ENCODE assay signal across 27 cellular contexts in genomic region chr19:33420821-33421220, GRCh38. TPM values are rescaled to one million over a fixed set of nuclear protein-coding genes. Genes with fewer than 3 reads are reported as not detected.
DNase-seq lines count a peak whose midpoint lies in the region; ATAC-seq, FAIRE-seq and TF ChIP-seq lines count a peak whose summit lies in the region.
"Had no signal": no experiment of that assay in that cellular context is flagged by ENCODE, and none has a peak within 500 bp of the region (broad histone marks: within the 10 kb centered on the region; RNA-seq: fewer than 3 reads in every experiment).

No MANE protein-coding gene starts in this region.

- H2BK15ac ChIP-seq in mesenchymal stem cell (ENCODE audit: low read depth, poor library complexity, severe bottlenecking), result no peak overlapping the region

- H3K23ac ChIP-seq in mesenchymal stem cell (ENCODE audit: low read length in 2 of 2), result no peak overlapping the region

- H3K79me1 ChIP-seq in mesenchymal stem cell (replicated peaks; ENCODE audit: low read length, poor library complexity, severe bottlenecking), result no peaks in the 10 kb centered on the region

- no peak overlapping the region for H2BK12ac ChIP-seq in mesenchymal stem cell (ENCODE audit: low read length in 2 of 2)

- POLR2A ChIA-PET in HepG2 (lab: Yijun Ruan, JAX), result interaction anchor here (1.1 kb wide), 1 partner anchor 118 kb away, joined by 3 read pairs; the partner anchor contains the start of gene CEBPA
- POLR2A ChIA-PET in A673 (lab: Charles Lee; ENCODE audit: low non-redundant PET), result no interaction called here
- POLR2A ChIA-PET in activated CD4-positive, alpha-beta T cell treated with anti-CD3 and anti-CD28 coated beads, Interleukin-2, amount 10 ng/mL, durations not matched to agents 7 days and 5 days (lab: Charles Lee), result no interaction called here

- TF ChIP-seq RAD21 in HepG2 (CRISPR knock-in tag; IDR thresholded peaks at IDR 0.05), result no peak

- no peak for TF ChIP-seq POLR2A in HepG2 (IDR thresholded peaks at IDR 0.05; ENCODE audit: insufficient read depth in 1 of 2, low read depth in 2 of 2, low read length in 2 of 2)

- H3K4me1 ChIP-seq in GM23338 (ENCODE audit: insufficient read depth) (no peaks in the 10 kb centered on the region; the same call in 1 of the 2 replicates), HepG2 (ENCODE audit: insufficient read depth, low read length) (peaks cover 16% of the 10 kb centered on the region), mesenchymal stem cell (ENCODE audit: control insufficient read depth, insufficient read depth, low read depth, low read length) (peaks cover 12% of the 10 kb centered on the region), A673 (ENCODE audit: insufficient read depth, low read length, poor library complexity, severe bottlenecking) (no peaks in the 10 kb centered on the region)

- H3K4me3 ChIP-seq in GM23338, result no peak overlapping the region
- no peak overlapping the region for H3K4me3 ChIP-seq in HepG2 (replicated peaks in 1 of 3; ENCODE audit: insufficient read depth in 1 of 3, low read depth in 2 of 3, low read length in 3 of 3)
- H3K4me3 ChIP-seq in mesenchymal stem cell (ENCODE audit: insufficient read depth in 1 of 2, low read depth in 1 of 2, low read length in 2 of 2), result no peak overlapping the region
- no peak overlapping the region for H3K4me3 ChIP-seq in A673 (ENCODE audit: low read depth, low read length, poor library complexity, severe bottlenecking)
- H3K4me3 ChIP-seq: BLaER1 treated with 17β-estradiol and CSF1 and Interleukin-3, amounts not matched to agents 10 nM and 100 nM; GM12878 had no signal

- no peak overlapping the region for H2BK120ac ChIP-seq in mesenchymal stem cell (ENCODE audit: low read depth, low read length)

- no peak for FAIRE-seq in HepG2 (lab: Jason Lieb, UNC)
- FAIRE-seq: A204.1, D721Med, GM12878, GM12892, GM18507 had no signal

- no peak overlapping the region for H4K8ac ChIP-seq in mesenchymal stem cell (ENCODE audit: low read length)

- TF ChIP-seq EP300 in HepG2 (IDR thresholded peaks at IDR 0.05; ENCODE audit: low read depth in 2 of 2, low read length in 2 of 2) (no peak), HepG2 (CRISPR knock-in tag; IDR thresholded peaks at IDR 0.05; ENCODE audit: borderline replicate concordance) (no peak)

- TF ChIP-seq CTCF in GM23338 (conservative IDR thresholded peaks at IDR 0.05; ENCODE audit: low read depth in 2 of 2), result no peak
- no peak for TF ChIP-seq CTCF in chondrocyte (IDR thresholded peaks at IDR 0.05)
- no peak for TF ChIP-seq CTCF in HepG2 (CRISPR knock-in tag; IDR thresholded peaks at IDR 0.05)
- no peak for TF ChIP-seq CTCF in A673 (conservative IDR thresholded peaks at IDR 0.05; ENCODE audit: low read depth, low read length)

- CTCF ChIA-PET in HepG2 (lab: Yijun Ruan, JAX; ENCODE audit: low intra/inter-chr PET ratio, low total read pairs) (no interaction called here), A673 (lab: Charles Lee) (no interaction called here)
- CTCF ChIA-PET in activated CD4-positive, alpha-beta T cell treated with anti-CD3 and anti-CD28 coated beads, Interleukin-2, amount 10 ng/mL, durations not matched to agents 7 days and 5 days (lab: Charles Lee), result interaction anchor here (1.2 kb wide), 1 partner anchor 14 kb away, joined by 3 read pairs; no protein-coding TSS in a partner anchor

- H3F3A ChIP-seq in GM23338 (replicated peaks; ENCODE audit: low read depth), result no peaks in the 10 kb centered on the region

- DNase-seq in GM23338 (ENCODE audit: low spot score) (no peak), chondrocyte (ENCODE audit: low spot score) (peak; percentile 37), HepG2 (ENCODE audit: low spot score) (no peak), mesenchymal stem cell (no peak), A673 (ENCODE audit: low spot score) (no peak)
- no peak for DNase-seq in activated CD4-positive, alpha-beta T cell treated with anti-CD3 and anti-CD28 coated beads, Interleukin-2, amount 10 ng/mL, durations not matched to agents 7 days and 5 days
- DNase-seq: 8988T; AML-193; Caco-2; Calu3; CD4-positive, alpha-beta T cell; CD8-positive, alpha-beta T cell; DMS 273 treated with DMSO at 0.1 percent for 48 hours; DMS153; DMS53; DMS79; DND-41; EL; GDM1 had no signal

- H3K36me3 ChIP-seq in GM23338 (ENCODE audit: insufficient read depth) (no peaks in the 10 kb centered on the region), HepG2 (replicated peaks in 1 of 2; ENCODE audit: control insufficient read depth in 1 of 2, insufficient read depth in 2 of 2, low read length in 2 of 2) (no peaks in the 10 kb centered on the region), mesenchymal stem cell (ENCODE audit: control insufficient read depth in 1 of 2, insufficient read depth in 2 of 2, low read depth in 1 of 2, low read length in 2 of 2) (peaks cover 0 to 5% of the 10 kb centered on the region in 2 experiments), A673 (ENCODE audit: insufficient read depth, low read length, poor library complexity, severe bottlenecking) (no peaks in the 10 kb centered on the region)

- no peak overlapping the region for H2BK5ac ChIP-seq in mesenchymal stem cell (ENCODE audit: low read depth, low read length, poor library complexity, severe bottlenecking)

- in situ Hi-C loops in HepG2 (cut with HindIII; ENCODE audit: extremely low pct_ligation_motif_present, low pct_unique_long_range_greater_than_20kb), result no loop called here

- no peaks in the 10 kb centered on the region for H3K9me3 Mint-ChIP-seq in GM23338
- H3K9me3 Mint-ChIP-seq in chondrocyte (ENCODE audit: low read depth), result no peaks in the 10 kb centered on the region
- no peaks in the 10 kb centered on the region for H3K9me3 Mint-ChIP-seq in activated CD4-positive, alpha-beta T cell treated with anti-CD3 and anti-CD28 coated beads, Interleukin-2, amount 10 ng/mL, durations not matched to agents 7 days and 5 days
- H3K9me3 Mint-ChIP-seq: CD4-positive, alpha-beta T cell; CD8-positive, alpha-beta T cell had no signal

- H3K27me3 Mint-ChIP-seq in GM23338 (ENCODE audit: insufficient read depth, low read depth, poor library complexity) (peaks cover 4% of the 10 kb centered on the region), chondrocyte (ENCODE audit: low read depth) (no peaks in the 10 kb centered on the region)
- no peaks in the 10 kb centered on the region for H3K27me3 Mint-ChIP-seq in activated CD4-positive, alpha-beta T cell treated with anti-CD3 and anti-CD28 coated beads, Interleukin-2, amount 10 ng/mL, durations not matched to agents 7 days and 5 days
- H3K27me3 Mint-ChIP-seq: B cell; CD4-positive, alpha-beta T cell had no signal

- no peaks in the 10 kb centered on the region for H3K27me3 ChIP-seq in GM23338 (ENCODE audit: insufficient read depth)
- H3K27me3 ChIP-seq in HepG2 (ENCODE audit: control insufficient read depth in 1 of 2, insufficient read depth in 2 of 2, low read length in 2 of 2), result no peaks in the 10 kb centered on the region
- H3K27me3 ChIP-seq in mesenchymal stem cell (ENCODE audit: control insufficient read depth in 1 of 2, insufficient read depth in 1 of 2, low read length in 2 of 2), result no peaks in the 10 kb centered on the region
- no peaks in the 10 kb centered on the region for H3K27me3 ChIP-seq in A673 (replicated peaks; ENCODE audit: insufficient read depth, low read depth, low read length, poor library complexity)
- H3K27me3 ChIP-seq: BLaER1 treated with 17β-estradiol and CSF1 and Interleukin-3, amounts not matched to agents 10 nM and 100 nM had no signal

- H2AFZ ChIP-seq in GM23338, result no peak overlapping the region
- H2AFZ ChIP-seq in HepG2 (ENCODE audit: low read length), result no peak overlapping the region
- H2AFZ ChIP-seq in mesenchymal stem cell (ENCODE audit: low read depth, low read length), result no peak overlapping the region

- BruUV-seq in HepG2 (replicated peaks; lab: Mats Ljungman, UMichigan) (no TSS peak), A673 (replicated peaks; lab: Mats Ljungman, UMichigan) (no TSS peak)

- H3K9ac ChIP-seq in HepG2 (ENCODE audit: insufficient read depth, low read depth, low read length) (no peak overlapping the region), mesenchymal stem cell (ENCODE audit: low read length) (no peak overlapping the region)
- H3K9ac ChIP-seq: BLaER1 treated with 17β-estradiol and CSF1 and Interleukin-3, amounts not matched to agents 10 nM and 100 nM had no signal

- H3K4me3 Mint-ChIP-seq in GM23338 (no peak overlapping the region), chondrocyte (ENCODE audit: unreplicated experiment) (no peak overlapping the region)
- H3K4me3 Mint-ChIP-seq in activated CD4-positive, alpha-beta T cell treated with anti-CD3 and anti-CD28 coated beads, Interleukin-2, amount 10 ng/mL, durations not matched to agents 7 days and 5 days, result no peak overlapping the region
- H3K4me3 Mint-ChIP-seq: B cell; CD4-positive, alpha-beta T cell; CD8-positive, alpha-beta T cell had no signal

- H3K9me3 ChIP-seq in HepG2 (ENCODE audit: low read length) (no peaks in the 10 kb centered on the region), mesenchymal stem cell (ENCODE audit: control insufficient read depth, low read length) (no peaks in the 10 kb centered on the region), A673 (ENCODE audit: low read depth, low read length, poor library complexity, severe bottlenecking) (no peaks in the 10 kb centered on the region)
- H3K9me3 ChIP-seq: BLaER1 treated with 17β-estradiol and CSF1 and Interleukin-3, amounts not matched to agents 10 nM and 100 nM; Caco-2 had no signal

- H3K14ac ChIP-seq in mesenchymal stem cell (ENCODE audit: low read length in 2 of 2), result no peak overlapping the region

- H3K36me3 Mint-ChIP-seq in GM23338 (ENCODE audit: low read depth) (0 out of 3 replicates have a peak, but pooled peaks cover 4% of the 10 kb centered on the region), chondrocyte (ENCODE audit: low read depth) (no peaks in the 10 kb centered on the region)
- H3K36me3 Mint-ChIP-seq in activated CD4-positive, alpha-beta T cell treated with anti-CD3 and anti-CD28 coated beads, Interleukin-2, amount 10 ng/mL, durations not matched to agents 7 days and 5 days (ENCODE audit: low read depth), result no peaks in the 10 kb centered on the region
- H3K36me3 Mint-ChIP-seq: CD8-positive, alpha-beta T cell had no signal

- peaks cover 16% of the 10 kb centered on the region for H3K4me1 Mint-ChIP-seq in GM23338
- H3K4me1 Mint-ChIP-seq in chondrocyte (ENCODE audit: low read depth), result peaks cover 4% of the 10 kb centered on the region
- H3K4me1 Mint-ChIP-seq in activated CD4-positive, alpha-beta T cell treated with anti-CD3 and anti-CD28 coated beads, Interleukin-2, amount 10 ng/mL, durations not matched to agents 7 days and 5 days, result no peaks in the 10 kb centered on the region

- no peak overlapping the region for H2AK5ac ChIP-seq in mesenchymal stem cell (ENCODE audit: low read length, severe bottlenecking)

- no peak overlapping the region for H3K27ac ChIP-seq in GM23338 (ENCODE audit: low read depth)
- peak overlapping the region; percentile 1 for H3K27ac ChIP-seq in HepG2 (ENCODE audit: extremely low read length, insufficient read depth, low read length)
- H3K27ac ChIP-seq in mesenchymal stem cell (ENCODE audit: low read length, poor library complexity, severe bottlenecking), result no peak overlapping the region
- no peak overlapping the region for H3K27ac ChIP-seq in A673 (ENCODE audit: low read depth, low read length, poor library complexity, severe bottlenecking)
- H3K27ac ChIP-seq: BLaER1 treated with 17β-estradiol and CSF1 and Interleukin-3, amounts not matched to agents 10 nM and 100 nM; C4-2B had no signal

- H3K4ac ChIP-seq in mesenchymal stem cell (ENCODE audit: low read depth in 1 of 2, low read length in 2 of 2), result no peak overlapping the region

- H4K91ac ChIP-seq in mesenchymal stem cell (ENCODE audit: low read length), result no peak overlapping the region

- intact Hi-C loops in HepG2 (cut with micrococcal nuclease; ENCODE audit: unreplicated experiment) (no loop called here), A673 (cut with micrococcal nuclease; ENCODE audit: unreplicated experiment) (no loop called here)

- ATAC-seq in GM23338, result no peak
- ATAC-seq in HepG2, result no peak
- ATAC-seq: CD8-positive, alpha-beta T cell; GM12878 had no signal

- H3K4me2 ChIP-seq in GM23338, result no peak overlapping the region
- no peak overlapping the region for H3K4me2 ChIP-seq in HepG2 (ENCODE audit: low read depth, low read length)
- H3K4me2 ChIP-seq in mesenchymal stem cell (ENCODE audit: low read length, poor library complexity, severe bottlenecking), result no peak overlapping the region
- H3K4me2 ChIP-seq: BLaER1 treated with 17β-estradiol and CSF1 and Interleukin-3, amounts not matched to agents 10 nM and 100 nM had no signal

- 82% methylated on average over 9 of the region's 9 CpGs for WGBS in HepG2 (ENCODE audit: low lambda C conversion rate)
- WGBS in mesenchymal stem cell, result 97% methylated on average over 9 of the region's 9 CpGs

- peak overlapping the region; percentile 46; the same call in 1 of the 2 replicates for H3K27ac Mint-ChIP-seq in GM23338
- no peak overlapping the region for H3K27ac Mint-ChIP-seq in chondrocyte (ENCODE audit: unreplicated experiment)
- no peak overlapping the region for H3K27ac Mint-ChIP-seq in activated CD4-positive, alpha-beta T cell treated with anti-CD3 and anti-CD28 coated beads, Interleukin-2, amount 10 ng/mL, durations not matched to agents 7 days and 5 days
- H3K27ac Mint-ChIP-seq: B cell; CD4-positive, alpha-beta T cell; CD8-positive, alpha-beta T cell had no signal

- H3K79me2 ChIP-seq in GM23338 (replicated peaks; ENCODE audit: insufficient read depth), result no peaks in the 10 kb centered on the region
- no peaks in the 10 kb centered on the region for H3K79me2 ChIP-seq in HepG2 (ENCODE audit: insufficient read depth, low read length)

- H3K9me2 ChIP-seq in GM23338 (ENCODE audit: insufficient read depth), result 0 out of 2 replicates have a peak, but pooled peaks cover 8% of the 10 kb centered on the region

- no peak overlapping the region for H3K18ac ChIP-seq in mesenchymal stem cell (ENCODE audit: low read depth in 1 of 2, low read length in 2 of 2)

- H4K20me1 ChIP-seq in GM23338 (replicated peaks; ENCODE audit: insufficient read depth), result no peaks in the 10 kb centered on the region; the same call in 1 of the 2 replicates
- H4K20me1 ChIP-seq in HepG2 (ENCODE audit: insufficient read depth, low read length), result no peaks in the 10 kb centered on the region

RNA-seq across cellular contexts. Expression of gene CEBPG, which starts 47.3 kb away (rescaled TPM):
- 45.1 and 50.2 TPM in 2 replicates for total RNA-seq in GM23338 (2014; rRNA removed; shearing (Covaris generic))
- polyA plus RNA-seq in GM23338 (2016; fragmentation: Nextera tagmentation; extraction: Ambion mirVana) (20.9 and 25.9 TPM in 2 replicates), HepG2 (2011; rRNA removed) (25.7 and 26.6 TPM in 2 replicates)
- total RNA-seq in chondrocyte (16.3 to 54.4 TPM (median 50.2 TPM) in 3 replicates), HepG2 (2016; rRNA removed; fragmentation: Illumina TruSeq; extraction: Trizol) (34.3 and 49.8 TPM in 2 replicates), A673 (2021) (48.6 and 50.5 TPM in 2 replicates)
- 13.2 and 14.7 TPM in 2 replicates for total RNA-seq in HepG2 (2016; cell fraction: cytosol; rRNA removed; fragmentation: Illumina TruSeq; extraction: Trizol; ENCODE audit: low read depth)
- total RNA-seq in HepG2 (2016; cell fraction: insoluble cytoplasmic fraction; rRNA removed; fragmentation: Illumina TruSeq; extraction: Trizol), result 35.7 and 49.1 TPM in 2 replicates
- total RNA-seq in HepG2 (2016; cell fraction: membrane; rRNA removed; fragmentation: Illumina TruSeq; extraction: Trizol), result 37.6 and 38.8 TPM in 2 replicates
- total RNA-seq in HepG2 (2016; cell fraction: nucleus; rRNA removed; fragmentation: Illumina TruSeq; extraction: Trizol), result 24.5 and 24.7 TPM in 2 replicates
- polyA plus RNA-seq in HepG2 (2011; cell fraction: cytosol; rRNA removed), result 16.9 and 25.6 TPM in 2 replicates
- 11.7 and 17.0 TPM in 2 replicates for polyA plus RNA-seq in HepG2 (2011; cell fraction: nucleus; rRNA removed)
- polyA plus RNA-seq in HepG2 (2012), result 34.2 and 46.3 TPM in 2 replicates
- polyA plus RNA-seq in HepG2 (2016; cell fraction: cytosol; fragmentation: Illumina TruSeq; extraction: Trizol; ENCODE audit: low read depth), result 13.2 and 15.5 TPM in 2 replicates
- 44.3 and 47.4 TPM in 2 replicates for polyA plus RNA-seq in HepG2 (2016; cell fraction: insoluble cytoplasmic fraction; fragmentation: Illumina TruSeq; extraction: Trizol; ENCODE audit: low read depth)
- 25.6 and 28.0 TPM in 2 replicates for polyA plus RNA-seq in HepG2 (2016; cell fraction: membrane; fragmentation: Illumina TruSeq; extraction: Trizol; ENCODE audit: low read depth)
- 30.5 and 35.3 TPM in 2 replicates for polyA plus RNA-seq in HepG2 (2016; cell fraction: nucleus; fragmentation: Illumina TruSeq; extraction: Trizol; ENCODE audit: insufficient read depth, low read depth)
- polyA minus RNA-seq in HepG2 (2011; rRNA and poly(A)+ RNA removed; ENCODE audit: low replicate concordance), result 14.6 and 15.2 TPM in 2 replicates
- 18.9 and 25.7 TPM in 2 replicates for polyA minus RNA-seq in HepG2 (2011; cell fraction: cytosol; rRNA and poly(A)+ RNA removed)
- polyA minus RNA-seq in HepG2 (2011; cell fraction: nucleus; rRNA and poly(A)+ RNA removed), result 26.3 and 34.8 TPM in 2 replicates
- polyA plus RNA-seq in mesenchymal stem cell (2013, experiment 1 of 2), result 12.3 TPM
- polyA plus RNA-seq in mesenchymal stem cell (2013, experiment 2 of 2), result 12.5 TPM
- total RNA-seq in activated CD4-positive, alpha-beta T cell treated with anti-CD3 and anti-CD28 coated beads, Interleukin-2, amount 10 ng/mL, durations not matched to agents 7 days and 5 days, result 10 to 100 TPM; 24.0 to 24.4 TPM
